25 cellular contexts compared by ENCODE assay signal in the genomic region with DNA sequence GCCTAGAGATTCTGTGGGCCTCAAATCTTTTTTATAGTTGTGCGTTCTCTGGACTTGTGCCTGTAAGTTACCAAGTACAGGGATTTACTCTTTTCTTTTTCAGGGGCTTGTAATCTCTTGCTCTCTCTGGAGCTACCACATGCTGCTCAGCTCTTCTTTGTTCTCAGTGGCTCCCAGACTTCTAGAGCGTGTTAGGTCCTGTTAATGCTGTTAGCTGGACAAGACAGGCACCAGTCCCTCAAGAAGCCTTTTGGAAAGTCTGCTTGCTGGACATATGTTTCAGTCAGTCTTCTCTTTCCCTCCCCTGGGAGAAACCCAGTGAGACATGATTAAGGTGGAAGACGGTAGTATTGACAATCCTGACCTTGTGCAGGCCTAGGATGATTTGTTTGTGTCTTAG. TPM values are rescaled to one million over a fixed set of nuclear protein-coding genes. Genes with fewer than 3 reads are reported as not detected.
"Had no signal": no experiment of that assay in that cellular context is flagged by ENCODE, and none has a peak within 500 bp of the region (broad histone marks: within the 10 kb centered on the region; RNA-seq: fewer than 3 reads in every experiment).

No MANE protein-coding gene starts in this region.

- H3K4me1 Mint-ChIP-seq: activated CD4-positive, alpha-beta T cell treated with anti-CD3 and anti-CD28 coated beads, Interleukin-2, amount 10 ng/mL, durations not matched to agents 7 days and 5 days; activated naive CD8-positive, alpha-beta T cell treated with anti-CD3 and anti-CD28 coated beads, Interleukin-2, amount 50 U/mL, for 24 hours; T-helper 17 cell had no signal

- H3K4me1 ChIP-seq: ascending aorta, body of pancreas, Peyer's patch had no signal

- H3K9me3 Mint-ChIP-seq: activated CD4-positive, alpha-beta memory T cell treated with anti-CD3 and anti-CD28 coated beads for 36 hours; activated CD4-positive, alpha-beta T cell treated with anti-CD3 and anti-CD28 coated beads, Interleukin-2, amount 10 ng/mL, durations not matched to agents 7 days and 5 days; activated naive CD4-positive, alpha-beta T cell treated with anti-CD3 and anti-CD28 coated beads, Interleukin-2, amount 50 U/mL, for 72 hours; activated T-cell treated with anti-CD3 and anti-CD28 coated beads, Interleukin-2, amount 50 U/mL, for 4 hours had no signal

- ATAC-seq: activated naive CD4-positive, alpha-beta T cell treated with anti-CD3 and anti-CD28 coated beads, Interleukin-2, amount 50 U/mL, for 72 hours; activated naive CD8-positive, alpha-beta T cell treated with anti-CD3 and anti-CD28 coated beads, Interleukin-2, amount 50 U/mL, for 24 hours; activated T-cell treated with anti-CD3 and anti-CD28 coated beads, Interleukin-2, amount 50 U/mL, for 4 hours; body of pancreas; T-helper 17 cell had no signal

- H3K36me3 Mint-ChIP-seq: activated CD4-positive, alpha-beta memory T cell treated with anti-CD3 and anti-CD28 coated beads for 36 hours; activated naive CD4-positive, alpha-beta T cell treated with anti-CD3 and anti-CD28 coated beads, Interleukin-2, amount 50 U/mL, for 72 hours had no signal

- H3K4me2 ChIP-seq: KMS-11 had no signal

- H3K9ac ChIP-seq: KMS-11 had no signal

- H3K27ac ChIP-seq: ascending aorta, body of pancreas, cardiac muscle cell, KMS-11, Peyer's patch had no signal

- H3K36me3 ChIP-seq: ascending aorta, cardiac muscle cell, Peyer's patch had no signal

- H3K27me3 ChIP-seq: ascending aorta, body of pancreas, cardiac muscle cell, Peyer's patch had no signal

- H3K27ac Mint-ChIP-seq: activated CD4-positive, alpha-beta memory T cell treated with anti-CD3 and anti-CD28 coated beads for 36 hours; activated CD4-positive, alpha-beta T cell treated with anti-CD3 and anti-CD28 coated beads, Interleukin-2, amount 10 ng/mL, durations not matched to agents 7 days and 5 days; activated naive CD4-positive, alpha-beta T cell treated with anti-CD3 and anti-CD28 coated beads, Interleukin-2, amount 50 U/mL, for 72 hours; activated naive CD8-positive, alpha-beta T cell treated with anti-CD3 and anti-CD28 coated beads, Interleukin-2, amount 50 U/mL, for 24 hours; T-helper 17 cell had no signal

- H3K9me3 ChIP-seq: body of pancreas, Peyer's patch had no signal

- H3K27me3 Mint-ChIP-seq: T-helper 17 cell had no signal

- H3K4me3 ChIP-seq: ascending aorta, body of pancreas, cardiac muscle cell, Peyer's patch had no signal

- DNase-seq: activated CD4-positive, alpha-beta memory T cell treated with anti-CD3 and anti-CD28 coated beads for 36 hours; activated CD4-positive, alpha-beta T cell treated with anti-CD3 and anti-CD28 coated beads, Interleukin-2, amount 10 ng/mL, durations not matched to agents 7 days and 5 days; activated CD4-positive, CD25-positive, alpha-beta regulatory T cell; activated CD8-positive, alpha-beta memory T cell treated with anti-CD3 and anti-CD28 coated beads for 24 hours; activated effector memory CD4-positive, alpha-beta T cell treated with anti-CD3 and anti-CD28 coated beads, Interleukin-2, amount 50 U/mL, for 16 hours; activated naive CD4-positive, alpha-beta T cell treated with Interleukin-2 at 50 U/mL for 16 hours; activated naive CD8-positive, alpha-beta T cell treated with anti-CD3 and anti-CD28 coated beads, Interleukin-2, amount 50 U/mL, for 24 hours; activated T-cell treated with anti-CD3 and anti-CD28 coated beads, Interleukin-2, amount 50 U/mL, for 4 hours; amniotic stem cell; body of pancreas; MM.1S; NCI-H1105; NCI-H1436 treated with DMSO at 0.1 percent for 48 hours; NCI-H187 treated with DMSO at 0.1 percent for 48 hours; NCI-H2171 treated with DMSO at 0.1 percent for 48 hours; NCI-H226; NCI-H526; Peyer's patch; SHP77 treated with DMSO at 0.1 percent for 48 hours; T-helper 17 cell; T-helper 9 cell had no signal

- H3K4me3 Mint-ChIP-seq: activated CD4-positive, alpha-beta memory T cell treated with anti-CD3 and anti-CD28 coated beads for 36 hours; activated CD4-positive, alpha-beta T cell treated with anti-CD3 and anti-CD28 coated beads, Interleukin-2, amount 10 ng/mL, durations not matched to agents 7 days and 5 days; activated naive CD8-positive, alpha-beta T cell treated with anti-CD3 and anti-CD28 coated beads, Interleukin-2, amount 50 U/mL, for 24 hours; activated T-cell treated with anti-CD3 and anti-CD28 coated beads, Interleukin-2, amount 50 U/mL, for 4 hours; T-helper 17 cell had no signal

RNA-seq across cellular contexts. Expression of a gene that starts 29.4 kb away (rescaled TPM):
- total RNA-seq: activated CD4-positive, alpha-beta memory T cell treated with anti-CD3 and anti-CD28 coated beads for 36 hours; activated CD4-positive, alpha-beta T cell treated with anti-CD3 and anti-CD28 coated beads, Interleukin-2, amount 10 ng/mL, durations not matched to agents 7 days and 5 days; activated naive CD4-positive, alpha-beta T cell treated with anti-CD3 and anti-CD28 coated beads, Interleukin-2, amount 50 U/mL, for 72 hours; activated T-cell treated with anti-CD3 and anti-CD28 coated beads, Interleukin-2, amount 50 U/mL, for 4 hours; cardiac muscle cell; T-helper 17 cell had no signal
- polyA plus RNA-seq: cardiac muscle cell had no signal
